Comparison of ENCODE assay signal across 18 cellular contexts in the genomic region with DNA sequence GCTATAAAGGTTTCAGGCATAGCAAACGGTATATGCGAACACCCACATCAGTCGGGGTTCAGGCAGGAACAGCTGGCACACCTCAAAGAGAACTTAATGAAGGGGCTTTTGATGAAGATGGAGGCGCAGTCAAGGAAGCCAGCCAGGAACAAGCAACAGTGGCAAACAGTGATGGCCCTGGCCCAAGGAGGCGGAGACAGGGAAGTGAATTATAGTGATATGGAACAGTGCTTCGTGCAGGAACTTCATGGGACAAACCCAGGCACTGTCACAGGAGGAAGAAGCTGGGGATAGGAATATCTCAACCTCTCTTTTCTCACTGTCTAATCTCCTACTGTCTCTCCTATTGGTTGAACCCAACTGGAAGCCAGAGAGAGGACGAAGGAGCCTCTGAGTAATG.
DNase-seq lines count a peak whose midpoint lies in the region; ATAC-seq and FAIRE-seq lines count a peak whose summit lies in the region.
"Had no signal": no experiment of that assay in that cellular context is flagged by ENCODE, and none has a peak within 500 bp of the region (broad histone marks: within the 10 kb centered on the region; RNA-seq: fewer than 3 reads in every experiment).

No MANE protein-coding gene starts in this region.

- intact Hi-C loops in left colon (cut with DNase I, micrococcal nuclease) = no loop called here

- DNase-seq in NCI-H2029 (lab: John Stamatoyannopoulos, UW) (peak; percentile 5), NCI-H2029 treated with DMSO at 0.1 percent for 48 hours (lab: John Stamatoyannopoulos, UW) (no peak), left colon (peak; percentile 35 to 54), mucosa of gallbladder (ENCODE audit: low spot score) (peak; percentile 13), GM19239 (ENCODE audit: insufficient read length, low spot score) (no peak), NCI-H2081 treated with DMSO at 0.1 percent for 48 hours (lab: John Stamatoyannopoulos, UW) (no peak)
- DNase-seq in NK-92 treated with Interleukin-12 subunit alpha and Interleukin-12 subunit beta, amount 100 ng/mL, for 24 hours (lab: John Stamatoyannopoulos, UW) = no peak
- DNase-seq: AML-193; Caco-2; Calu3; CD4-positive, alpha-beta T cell; CD8-positive, alpha-beta T cell; DMS79 treated with DMSO at 0.1 percent for 48 hours; GF-D8 had no signal

- peak; percentile 98 for ATAC-seq in left colon
- ATAC-seq: A549; CD8-positive, alpha-beta T cell had no signal

- FAIRE-seq in GM19239 (lab: Jason Lieb, UNC) = no peak
- FAIRE-seq: A549, D721Med, G401.6, GM12891 had no signal

Comparison
In these comparisons a context has a peak if more than half of its experiments do, and no peak if none do; other contexts are left out.
1. DNase-seq: peak in NCI-H2029 (single experiment), left colon (2 of 2) and mucosa of gallbladder (single experiment); none in NCI-H2029 treated with DMSO at 0.1 percent for 48 hours (single experiment), GM19239 (single experiment), NCI-H2081 treated with DMSO at 0.1 percent for 48 hours (single experiment) and NK-92 treated with Interleukin-12 subunit alpha and Interleukin-12 subunit beta, amount 100 ng/mL, for 24 hours (single experiment).